Comparison of ENCODE assay signal across 2 cellular contexts in genomic region chr15:80177151-80177550, GRCh38.
TF ChIP-seq lines count a peak whose summit lies in the region.

No MANE protein-coding gene starts in this region.

TF ChIP-seq in endothelial cell of umbilical vein, 7 proteins besides CTCF, POLR2A, EP300 and RAD21 (continued from another document):
- TF ChIP-seq JUN (IDR thresholded peaks at IDR 0.05; ENCODE audit: borderline replicate concordance, insufficient read depth, insufficient read length, low read depth), result no peak
- TF ChIP-seq MYC (IDR thresholded peaks at IDR 0.05; ENCODE audit: low read depth, low read length), result no peak
- TF ChIP-seq EZH2 (IDR thresholded peaks at IDR 0.05; ENCODE audit: borderline replicate concordance, low read depth, low read length, severe bottlenecking), result no peak
- TF ChIP-seq GATA2 (IDR thresholded peaks at IDR 0.05; ENCODE audit: insufficient read depth, insufficient read length, low read depth, low read length), result no peak
- TF ChIP-seq POLR2AphosphoS5 (IDR thresholded peaks at IDR 0.05; ENCODE audit: insufficient read depth, low read depth, low read length), result no peak
- TF ChIP-seq FOS (IDR thresholded peaks at IDR 0.05; ENCODE audit: borderline replicate concordance, insufficient read depth, low read length), result no peak

TF ChIP-seq in WTC11, 78 proteins besides CTCF, POLR2A, EP300 and RAD21 (continued from another document):
- TF ChIP-seq ZNF219 (CRISPR knock-in tag; IDR thresholded peaks at IDR 0.05; ENCODE audit: borderline replicate concordance), result no peak
- no peak for TF ChIP-seq ZNF317 (CRISPR knock-in tag; IDR thresholded peaks at IDR 0.05; ENCODE audit: borderline replicate concordance, low read depth)
- no peak for TF ChIP-seq OVOL2 (CRISPR knock-in tag; IDR thresholded peaks at IDR 0.05; ENCODE audit: borderline replicate concordance)
- TF ChIP-seq ESRRA (CRISPR knock-in tag; IDR thresholded peaks at IDR 0.05; ENCODE audit: borderline replicate concordance), result no peak
- TF ChIP-seq, protein P1, sequence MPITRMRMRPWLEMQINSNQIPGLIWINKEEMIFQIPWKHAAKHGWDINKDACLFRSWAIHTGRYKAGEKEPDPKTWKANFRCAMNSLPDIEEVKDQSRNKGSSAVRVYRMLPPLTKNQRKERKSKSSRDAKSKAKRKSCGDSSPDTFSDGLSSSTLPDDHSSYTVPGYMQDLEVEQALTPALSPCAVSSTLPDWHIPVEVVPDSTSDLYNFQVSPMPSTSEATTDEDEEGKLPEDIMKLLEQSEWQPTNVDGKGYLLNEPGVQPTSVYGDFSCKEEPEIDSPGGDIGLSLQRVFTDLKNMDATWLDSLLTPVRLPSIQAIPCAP (CRISPR knock-in tag; IDR thresholded peaks at IDR 0.05), result no peak
- TF ChIP-seq SMAD3 (CRISPR knock-in tag; IDR thresholded peaks at IDR 0.05; ENCODE audit: borderline replicate concordance), result no peak
- TF ChIP-seq ZNF232 (CRISPR knock-in tag; IDR thresholded peaks at IDR 0.05), result no peak
- TF ChIP-seq STAT6 (CRISPR knock-in tag; conservative IDR thresholded peaks at IDR 0.05; ENCODE audit: low read depth), result no peak
- TF ChIP-seq MXD4 (CRISPR knock-in tag; IDR thresholded peaks at IDR 0.05; ENCODE audit: borderline replicate concordance), result no peak
